In genomic region chr5:173753307-173754168, GRCh38 we compare ENCODE assay signal across 1 cellular context.
A peak's percentile ranks its signal among the peaks of the same experiment; 100 is the strongest.
TF ChIP-seq lines count a peak whose summit lies in the region.

No MANE protein-coding gene starts in this region.

TF ChIP-seq in HepG2, 621 proteins besides CTCF, POLR2A, EP300 and RAD21 (continued from another document and continues in another):
- TF ChIP-seq ZGPAT (CRISPR knock-in tag; IDR thresholded peaks at IDR 0.05) (peak; percentile 66), RXRA (CRISPR knock-in tag; IDR thresholded peaks at IDR 0.05) (peak; percentile 66), ZNF616 (CRISPR knock-in tag; IDR thresholded peaks at IDR 0.05; ENCODE audit: low read depth) (no peak), SNAPC2 (CRISPR knock-in tag; IDR thresholded peaks at IDR 0.05) (no peak), MTF2 (CRISPR knock-in tag; IDR thresholded peaks at IDR 0.05; ENCODE audit: borderline replicate concordance) (no peak), ZNF350 (CRISPR knock-in tag; IDR thresholded peaks at IDR 0.05; ENCODE audit: borderline replicate concordance, low read depth) (peak; percentile 65; the same call in 1 of the 2 replicates), POGZ (CRISPR knock-in tag; IDR thresholded peaks at IDR 0.05) (peak; percentile 62), SAP130 (CRISPR knock-in tag; IDR thresholded peaks at IDR 0.05; ENCODE audit: low read depth) (peak; percentile 56), ZNF83 (CRISPR knock-in tag; IDR thresholded peaks at IDR 0.05; ENCODE audit: borderline replicate concordance) (no peak), CSRNP1 (CRISPR knock-in tag; IDR thresholded peaks at IDR 0.05) (no peak), IRF2 (CRISPR knock-in tag; IDR thresholded peaks at IDR 0.05) (peak; percentile 68; the same call in 1 of the 2 replicates), NFKB2 (CRISPR knock-in tag; IDR thresholded peaks at IDR 0.05; ENCODE audit: borderline replicate concordance) (peak; percentile 70; the same call in 1 of the 2 replicates), ZNF207 (IDR thresholded peaks at IDR 0.05; ENCODE audit: borderline replicate concordance) (no peak), KAT8 (CRISPR knock-in tag; IDR thresholded peaks at IDR 0.05) (0 out of 2 replicates have a peak, but pooled peaks have one; percentile 40), GMEB2 (CRISPR knock-in tag; IDR thresholded peaks at IDR 0.05; ENCODE audit: low read depth) (no peak), IKZF5 (CRISPR knock-in tag; IDR thresholded peaks at IDR 0.05) (peak; percentile 49; the same call in 1 of the 2 replicates), HNF4A (CRISPR knock-in tag; IDR thresholded peaks at IDR 0.05) (peak; percentile 63), ZNF160 (CRISPR knock-in tag; IDR thresholded peaks at IDR 0.05) (no peak), SMAD3 (CRISPR knock-in tag; IDR thresholded peaks at IDR 0.05) (peak; percentile 68; the same call in 1 of the 2 replicates), HNRNPLL (IDR thresholded peaks at IDR 0.05; ENCODE audit: low read depth, low read length, poor library complexity, severe bottlenecking) (peak; percentile 93), THRA (CRISPR knock-in tag; IDR thresholded peaks at IDR 0.05; ENCODE audit: borderline replicate concordance) (peak; percentile 36; the same call in 1 of the 2 replicates), MYC (CRISPR knock-in tag; IDR thresholded peaks at IDR 0.05; ENCODE audit: borderline replicate concordance) (peak; percentile 24; the same call in 1 of the 2 replicates), STAG1 (CRISPR knock-in tag; IDR thresholded peaks at IDR 0.05) (peak; percentile 17; the same call in 1 of the 2 replicates), PHF21A (CRISPR knock-in tag; IDR thresholded peaks at IDR 0.05) (peak; percentile 68), FOXC1 (CRISPR knock-in tag; IDR thresholded peaks at IDR 0.05; ENCODE audit: borderline replicate concordance) (0 out of 2 replicates have a peak, but pooled peaks have one; percentile 42), TARDBP (CRISPR knock-in tag; IDR thresholded peaks at IDR 0.05) (0 out of 2 replicates have a peak, but pooled peaks have one; percentile 36), IKZF4 (CRISPR knock-in tag; IDR thresholded peaks at IDR 0.05; ENCODE audit: borderline replicate concordance, low read depth, not compliant biosample characterization) (no peak), HCFC1 (IDR thresholded peaks at IDR 0.05; ENCODE audit: low read depth, low read length) (no peak), TOPORS (CRISPR knock-in tag; IDR thresholded peaks at IDR 0.05) (no peak; the same call in 1 of the 2 replicates), ZNF740 (CRISPR knock-in tag; IDR thresholded peaks at IDR 0.05) (no peak), SOX13 (IDR thresholded peaks at IDR 0.05) (no peak), SOX13 (CRISPR knock-in tag; conservative IDR thresholded peaks at IDR 0.05 in 1 of 2, IDR thresholded peaks at IDR 0.05 in 1 of 2) (no peak; a peak in 1 of 4 replicates), MXD4 (CRISPR knock-in tag; IDR thresholded peaks at IDR 0.05) (no peak), NFATC3 (CRISPR knock-in tag; IDR thresholded peaks at IDR 0.05) (no peak), ZNF292 (CRISPR knock-in tag; IDR thresholded peaks at IDR 0.05; ENCODE audit: borderline replicate concordance, low read depth) (peak; percentile 92), UBTF (CRISPR knock-in tag; IDR thresholded peaks at IDR 0.05) (peak; percentile 93), TRIM24 (CRISPR knock-in tag; IDR thresholded peaks at IDR 0.05) (0 out of 2 replicates have a peak, but pooled peaks have one; percentile 17), ZBED4 (CRISPR knock-in tag; IDR thresholded peaks at IDR 0.05; ENCODE audit: borderline replicate concordance) (peak; percentile 90; the same call in 1 of the 2 replicates), NAIF1 (CRISPR knock-in tag; IDR thresholded peaks at IDR 0.05; ENCODE audit: borderline replicate concordance) (peak; percentile 95), ZKSCAN8 (CRISPR knock-in tag; IDR thresholded peaks at IDR 0.05; ENCODE audit: borderline replicate concordance) (0 out of 2 replicates have a peak, but pooled peaks have one; percentile 37), ZSCAN31 (CRISPR knock-in tag; IDR thresholded peaks at IDR 0.05; ENCODE audit: low read depth) (0 out of 2 replicates have a peak, but pooled peaks have one; percentile 26), ATRX (CRISPR knock-in tag; IDR thresholded peaks at IDR 0.05; ENCODE audit: borderline replicate concordance) (no peak), FOSL2 (CRISPR knock-in tag; IDR thresholded peaks at IDR 0.05) (peak; percentile 46), MIER2 (CRISPR knock-in tag; IDR thresholded peaks at IDR 0.05) (no peak), FOXJ3 (CRISPR knock-in tag; IDR thresholded peaks at IDR 0.05; ENCODE audit: borderline replicate concordance) (peak; percentile 20; the same call in 1 of the 2 replicates), RNF2 (conservative IDR thresholded peaks at IDR 0.05; ENCODE audit: low read depth) (no peak), GATAD2A (CRISPR knock-in tag; IDR thresholded peaks at IDR 0.05) (peak; percentile 73), CBX5 (CRISPR knock-in tag; IDR thresholded peaks at IDR 0.05; ENCODE audit: borderline replicate concordance) (peak; percentile 68; the same call in 1 of the 2 replicates), ZNF800 (CRISPR knock-in tag; IDR thresholded peaks at IDR 0.05) (peak; percentile 59; the same call in 1 of the 2 replicates), ZSCAN29 (CRISPR knock-in tag; conservative IDR thresholded peaks at IDR 0.05) (0 out of 2 replicates have a peak, but pooled peaks have one; percentile 43), MTA3 (CRISPR knock-in tag; IDR thresholded peaks at IDR 0.05) (no peak), HHEX (CRISPR knock-in tag; IDR thresholded peaks at IDR 0.05) (no peak), MTA1 (CRISPR knock-in tag; IDR thresholded peaks at IDR 0.05; ENCODE audit: borderline replicate concordance) (peak; percentile 48; the same call in 1 of the 2 replicates), ZFX (CRISPR knock-in tag; IDR thresholded peaks at IDR 0.05; ENCODE audit: low read depth) (peak; percentile 77)
